In genomic region chr3:66383023-66383422, GRCh38 we compare ENCODE assay signal across 3 cellular contexts.
A peak's percentile ranks its signal among the peaks of the same experiment; 100 is the strongest.
TF ChIP-seq lines count a peak whose summit lies in the region.

No MANE protein-coding gene starts in this region.

TF ChIP-seq in IMR-90, 13 proteins besides CTCF, POLR2A, EP300 and RAD21:
- TF ChIP-seq USF2 (IDR thresholded peaks at IDR 0.05; ENCODE audit: low read depth, low read length) (no peak), ELK1 (IDR thresholded peaks at IDR 0.05; ENCODE audit: borderline replicate concordance, low read depth, low read length) (no peak), CHD1 (IDR thresholded peaks at IDR 0.05; ENCODE audit: low read depth, low read length) (no peak), MAFK (IDR thresholded peaks at IDR 0.05; ENCODE audit: low read depth, low read length) (no peak), NFE2L2 (IDR thresholded peaks at IDR 0.05; ENCODE audit: low read depth, low read length) (no peak), SMC3 (IDR thresholded peaks at IDR 0.05; ENCODE audit: low read depth, low read length) (no peak), MAZ (IDR thresholded peaks at IDR 0.05; ENCODE audit: borderline replicate concordance, low read depth, low read length) (no peak), BHLHE40 (IDR thresholded peaks at IDR 0.05; ENCODE audit: low read depth, low read length) (no peak), MXI1 (IDR thresholded peaks at IDR 0.05; ENCODE audit: borderline replicate concordance, low read depth, low read length) (no peak), FOS (IDR thresholded peaks at IDR 0.05; ENCODE audit: low read depth, low read length) (no peak), RCOR1 (IDR thresholded peaks at IDR 0.05; ENCODE audit: insufficient replicate concordance, low read length) (no peak)

TF ChIP-seq in H1, 55 proteins besides CTCF, POLR2A, EP300 and RAD21:
- no peak for TF ChIP-seq CBX5 (IDR thresholded peaks at IDR 0.05; ENCODE audit: low read depth, low read length)
- peak; percentile 37; the same call in 1 of the 2 replicates for TF ChIP-seq POLR2AphosphoS5 (IDR thresholded peaks at IDR 0.05; ENCODE audit: low read depth, low read length)

TF ChIP-seq in HepG2, 621 proteins besides CTCF, POLR2A, EP300 and RAD21:
- TF ChIP-seq RXRA (CRISPR knock-in tag; IDR thresholded peaks at IDR 0.05) (no peak), AGO2 (optimal IDR thresholded peaks at IDR 0.05; ENCODE audit: low read depth, low read length) (peak; percentile 34)
TF ChIP-seq in HepG2: peak in this region for 1.
